ENCODE assay signal across 25 cellular contexts in genomic region chr14:61940669-61941420, GRCh38.
A peak's percentile ranks its signal among the peaks of the same experiment; 100 is the strongest.
DNase-seq lines count a peak whose midpoint lies in the region; ATAC-seq and TF ChIP-seq lines count a peak whose summit lies in the region.
"Had no signal": no experiment of that assay in that cellular context is flagged by ENCODE, and none has a peak within 500 bp of the region (broad histone marks: within the 10 kb centered on the region; RNA-seq: fewer than 3 reads in every experiment).

No MANE protein-coding gene starts in this region.

- peaks cover 0 to 7% (median 4%) of the 10 kb centered on the region in 3 experiments; a peak in 3 of 7 replicates for H3K36me3 Mint-ChIP-seq in H9 (ENCODE audit: insufficient read depth in 1 of 3, low read depth in 3 of 3)

- no peaks in the 10 kb centered on the region for H4K20me1 ChIP-seq in H9 (ENCODE audit: control insufficient read depth, insufficient read depth, insufficient read length)
- no peaks in the 10 kb centered on the region for H4K20me1 ChIP-seq in osteoblast (ENCODE audit: insufficient read depth, low read length)

- no peak overlapping the region for H3T11ph ChIP-seq in H9 (ENCODE audit: low read length)

- H3K9me3 ChIP-seq in H9 (ENCODE audit: control insufficient read depth, low read depth, low read length) (no peaks in the 10 kb centered on the region), osteoblast (ENCODE audit: low read depth, low read length) (no peaks in the 10 kb centered on the region)
- H3K9me3 ChIP-seq: ascending aorta, thoracic aorta had no signal

- no peaks in the 10 kb centered on the region for H3K27me3 Mint-ChIP-seq in H9 (ENCODE audit: low read depth)

- H2BK20ac ChIP-seq in H9 (ENCODE audit: low read depth, low read length, poor library complexity, severe bottlenecking) = no peak overlapping the region

- POLR2A ChIA-PET in RWPE1 (lab: Yijun Ruan, JAX; ENCODE audit: low non-redundant PET) = no interaction called here

- no peak overlapping the region for H3K4me3 Mint-ChIP-seq in H9
- H3K4me3 Mint-ChIP-seq: activated CD8-positive, alpha-beta T cell treated with anti-CD3 and anti-CD28 coated beads, Interleukin-2, amount 10 ng/mL, durations not matched to agents 7 days and 5 days; activated T-cell treated with anti-CD3 and anti-CD28 coated beads, Interleukin-2, amount 50 U/mL, for 4 hours; CD4-positive, alpha-beta T cell; naive B cell had no signal

- no peak for ATAC-seq in HG03175 (IDR thresholded peaks at IDR 0.05; ENCODE audit: unreplicated experiment)
- ATAC-seq: activated CD8-positive, alpha-beta T cell treated with anti-CD3 and anti-CD28 coated beads, Interleukin-2, amount 10 ng/mL, durations not matched to agents 7 days and 5 days; activated T-cell treated with anti-CD3 and anti-CD28 coated beads, Interleukin-2, amount 50 U/mL, for 4 hours had no signal

- no peak overlapping the region for H2BK12ac ChIP-seq in H9 (ENCODE audit: insufficient read length, low read depth, low read length)

- no peaks in the 10 kb centered on the region for H3K79me1 ChIP-seq in H9 (ENCODE audit: insufficient read depth, low read depth, low read length, poor library complexity, severe bottlenecking)

- H4K5ac ChIP-seq in H9 (ENCODE audit: insufficient read length, low read depth, low read length) = no peak overlapping the region

- H4K8ac ChIP-seq in H9 (replicated peaks; ENCODE audit: insufficient read length, low read depth, low read length) = no peak overlapping the region

- no peak overlapping the region for H2BK5ac ChIP-seq in H9 (ENCODE audit: insufficient read length, low read length)

- H3K23ac ChIP-seq in H9 (ENCODE audit: insufficient read length, low read depth, low read length) = no peak overlapping the region

- H3K27me3 ChIP-seq in H9 (ENCODE audit: insufficient read depth, low read length) = no peaks in the 10 kb centered on the region
- peaks cover 34% of the 10 kb centered on the region for H3K27me3 ChIP-seq in osteoblast (ENCODE audit: insufficient read depth, low read length)
- H3K27me3 ChIP-seq: ascending aorta had no signal

- H3K79me2 ChIP-seq in H9 (ENCODE audit: insufficient read depth, low read length) = no peaks in the 10 kb centered on the region
- H3K79me2 ChIP-seq in osteoblast (ENCODE audit: insufficient read depth, low read length) = no peaks in the 10 kb centered on the region

- no peak overlapping the region for H2BK15ac ChIP-seq in H9 (ENCODE audit: low read depth, low read length)

- DNase-seq in H9 = peak; percentile 36
- DNase-seq in RPMI7951 (ENCODE audit: low read depth) = peak; percentile 19
- DNase-seq in iPS-NIHi11 (ENCODE audit: low spot score) = peak; percentile 19
- DNase-seq in osteoblast (ENCODE audit: insufficient read length, low spot score, missing footprints) = peak; percentile 48
- no peak for DNase-seq in RWPE1 (ENCODE audit: low spot score)
- no peak for DNase-seq in NCI-H2196 (lab: John Stamatoyannopoulos, UW; ENCODE audit: unreplicated experiment)
- no peak for DNase-seq in GM13977 (ENCODE audit: low spot score)
- DNase-seq: activated CD8-positive, alpha-beta T cell treated with anti-CD3 and anti-CD28 coated beads, Interleukin-2, amount 10 ng/mL, durations not matched to agents 7 days and 5 days; activated naive CD4-positive, alpha-beta T cell treated with anti-CD3 and anti-CD28 coated beads, Interleukin-2, amount 50 U/mL, for 16 hours; activated T-cell treated with anti-CD3 and anti-CD28 coated beads, Interleukin-2, amount 50 U/mL, for 4 hours; CD4-positive, alpha-beta T cell; DMS153; effector memory CD4-positive, alpha-beta T cell; GF-D8; glutamatergic neuron; KBM-7; naive B cell; NCI-H2029; NCI-H510A; posterior cingulate gyrus; stimulated activated naive CD4-positive, alpha-beta T cell had no signal

- H3K9ac ChIP-seq in H9 (ENCODE audit: extremely low read depth, insufficient read length, low read length) = no peak overlapping the region

- H3K23me2 ChIP-seq in H9 (ENCODE audit: insufficient read length, low read depth, low read length, poor library complexity, severe bottlenecking) = no peaks in the 10 kb centered on the region

- H3K9me3 Mint-ChIP-seq in H9 = peaks cover 18 to 19% of the 10 kb centered on the region in 2 experiments
- H3K9me3 Mint-ChIP-seq: activated T-cell treated with anti-CD3 and anti-CD28 coated beads, Interleukin-2, amount 50 U/mL, for 4 hours; CD4-positive, alpha-beta T cell had no signal

- no peaks in the 10 kb centered on the region for H3K36me3 ChIP-seq in osteoblast (ENCODE audit: insufficient read depth, low read length)
- H3K36me3 ChIP-seq: ascending aorta, thoracic aorta had no signal

- H3K14ac ChIP-seq in H9 (ENCODE audit: insufficient read depth, low read length) = no peak overlapping the region

- no peak overlapping the region for H3K4me3 ChIP-seq in osteoblast (ENCODE audit: insufficient read depth, low read length)
- H3K4me3 ChIP-seq: ascending aorta, lung, thoracic aorta had no signal

- no peak overlapping the region for H3K56ac ChIP-seq in H9 (ENCODE audit: insufficient read length, low read depth, low read length)

- no peak overlapping the region for H2BK120ac ChIP-seq in H9 (ENCODE audit: low read depth, low read length, poor library complexity, severe bottlenecking)

- in situ Hi-C loops in GM13977 (cut with MboI; ENCODE audit: low pct_unique_long_range_greater_than_20kb, low sequenced_read_pairs, unreplicated experiment) = no loop called here

- no CpG with 5 or more reads among the region's 7 CpGs for WGBS in H9 (ENCODE audit: extremely low coverage, insufficient read length, low lambda C conversion rate)

- H3K4ac ChIP-seq in H9 (ENCODE audit: low read depth, low read length) = no peak overlapping the region

- TF ChIP-seq CTCF in H9 (conservative IDR thresholded peaks at IDR 0.05) (no peak), osteoblast (IDR thresholded peaks at IDR 0.05; ENCODE audit: extremely low read depth, low read depth, low read length) (no peak), RWPE1 (conservative IDR thresholded peaks at IDR 0.05; ENCODE audit: low read depth) (no peak), GM13977 (IDR thresholded peaks at IDR 0.05; ENCODE audit: extremely low read depth, insufficient read depth, missing control alignments) (no peak)

- H3K4me1 ChIP-seq in H9 (ENCODE audit: insufficient read depth, low read length) = peaks cover 1% of the 10 kb centered on the region; the same call in 1 of the 2 replicates
- H3K4me1 ChIP-seq in osteoblast (ENCODE audit: insufficient read depth, low read length) = no peaks in the 10 kb centered on the region
- H3K4me1 ChIP-seq: ascending aorta had no signal

- H4K91ac ChIP-seq in H9 (ENCODE audit: insufficient read length, low read depth, low read length) = no peak overlapping the region

- H3K4me1 Mint-ChIP-seq in H9 = peaks cover 11% of the 10 kb centered on the region in 2 experiments
- H3K4me1 Mint-ChIP-seq: naive B cell had no signal

- CTCF ChIA-PET in RWPE1 (lab: Yijun Ruan, JAX) = no interaction called here

- no peak overlapping the region for H2AK5ac ChIP-seq in H9 (ENCODE audit: insufficient read length, low read length)

- H3K18ac ChIP-seq in H9 (ENCODE audit: insufficient read length, low read depth, low read length) = no peak overlapping the region

- H3K27ac ChIP-seq in H9 (ENCODE audit: insufficient read length, low read depth, low read length) (no peak overlapping the region), osteoblast (ENCODE audit: low read depth, low read length) (no peak overlapping the region), RWPE1 (no peak overlapping the region)
- H3K27ac ChIP-seq: ascending aorta, thoracic aorta had no signal

- H2AFZ ChIP-seq in H9 (ENCODE audit: low read length) = no peak overlapping the region
- H2AFZ ChIP-seq in osteoblast (ENCODE audit: low read length) = no peak overlapping the region

- no peak overlapping the region for H3K4me2 ChIP-seq in H9 (ENCODE audit: insufficient read depth, insufficient read length, low read length)
- no peak overlapping the region for H3K4me2 ChIP-seq in osteoblast (ENCODE audit: insufficient read depth, low read length)

- H3K27ac Mint-ChIP-seq in H9 = no peak overlapping the region; a peak in 1 of 7 replicates
- H3K27ac Mint-ChIP-seq: activated CD8-positive, alpha-beta T cell treated with anti-CD3 and anti-CD28 coated beads, Interleukin-2, amount 10 ng/mL, durations not matched to agents 7 days and 5 days; CD4-positive, alpha-beta T cell had no signal

Comparison
In these comparisons a context has a peak if more than half of its experiments do, and no peak if none do; other contexts are left out.
1. DNase-seq: peak in H9 (single experiment), RPMI7951 (single experiment), iPS-NIHi11 (single experiment) and osteoblast (single experiment); none in RWPE1 (single experiment), NCI-H2196 (single experiment) and GM13977 (single experiment).